In the genomic region with DNA sequence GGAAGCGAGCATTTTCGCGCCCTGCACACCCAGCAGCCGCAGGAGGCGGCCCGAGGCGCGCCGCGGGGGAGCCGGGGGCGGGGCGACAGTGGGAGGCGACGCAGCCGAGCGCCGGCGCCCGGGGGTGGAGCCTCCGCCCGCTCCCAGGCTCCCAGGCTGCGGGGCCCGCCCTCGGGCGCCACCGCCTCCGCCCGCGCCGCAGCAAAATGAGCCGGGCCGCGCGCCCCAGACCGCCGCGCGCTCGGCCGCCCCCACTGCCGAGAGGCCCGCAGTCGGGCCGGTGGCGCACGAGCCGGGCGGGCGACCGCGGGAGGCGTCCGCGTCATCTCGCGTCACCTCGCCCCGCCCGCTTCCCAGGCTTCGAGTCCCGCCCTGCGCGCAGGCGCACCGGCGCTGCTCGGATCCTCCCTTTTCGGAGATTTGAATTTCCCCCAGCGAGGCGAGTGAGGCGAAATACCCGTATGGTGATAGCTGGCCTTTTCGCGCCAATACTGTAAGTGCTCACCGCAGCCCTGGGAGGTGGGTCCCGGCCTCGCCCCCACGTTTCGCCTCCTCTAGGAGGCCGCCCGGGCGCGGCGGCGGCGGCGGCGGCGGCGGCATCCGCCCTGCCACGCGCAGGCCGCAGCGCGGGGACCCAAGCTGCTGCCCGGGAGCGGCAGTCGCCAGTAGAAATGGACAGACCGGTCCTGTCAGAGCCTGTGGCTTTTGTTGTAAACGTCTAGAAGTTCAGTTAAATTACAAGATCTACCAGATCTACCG, we compare ENCODE assay signal across 8 cellular contexts. TPM values are rescaled to one million over a fixed set of nuclear protein-coding genes. Genes with fewer than 3 reads are reported as not detected.
A peak's percentile ranks its signal among the peaks of the same experiment; 100 is the strongest.
DNase-seq lines count a peak whose midpoint lies in the region; ATAC-seq and TF ChIP-seq lines count a peak whose summit lies in the region.

A gene with protein sequence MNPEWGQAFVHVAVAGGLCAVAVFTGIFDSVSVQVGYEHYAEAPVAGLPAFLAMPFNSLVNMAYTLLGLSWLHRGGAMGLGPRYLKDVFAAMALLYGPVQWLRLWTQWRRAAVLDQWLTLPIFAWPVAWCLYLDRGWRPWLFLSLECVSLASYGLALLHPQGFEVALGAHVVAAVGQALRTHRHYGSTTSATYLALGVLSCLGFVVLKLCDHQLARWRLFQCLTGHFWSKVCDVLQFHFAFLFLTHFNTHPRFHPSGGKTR (plus strand): TSS at position 387 of the 759 bp plus-strand sequence. CDS start 9,309 bp downstream, outside the sequence.

- H3K27ac ChIP-seq in gastroesophageal sphincter = peak within 1 kb of the TSS; percentile 94 to 99 (median 98)

- CTCF ChIA-PET in activated naive CD4-positive, alpha-beta T cell treated with anti-CD3 and anti-CD28 coated beads, Interleukin-2, amount 10 ng/mL, durations not matched to agents 7 days and 5 days (lab: Charles Lee) = no interaction called here

- WGBS in gastroesophageal sphincter (ENCODE audit: low coverage in 1 of 2), 2 donors = 0% methylated on average over 1 of the region's 103 CpGs; no CpG with 5 or more reads in 1 of the 2 donors

- no peaks in the 10 kb centered on the region for H3K36me3 ChIP-seq in gastroesophageal sphincter

- DNase-seq in NB4 (ENCODE audit: low read depth) (peak; percentile 96), SK-MEL-5 (ENCODE audit: low read depth, low spot score) (peak; percentile 88), nucleus accumbens (lab: John Stamatoyannopoulos, UW) (peak in 54 of 56 donors; percentile 25 to 92 (median 74)), superior temporal gyrus (ENCODE audit: extremely low spot score) (peak; percentile 82)
- DNase-seq in activated naive CD4-positive, alpha-beta T cell treated with anti-CD3 and anti-CD28 coated beads, Interleukin-2, amount 10 ng/mL, durations not matched to agents 7 days and 5 days = peak; percentile 91

- peaks cover 29% of the 10 kb centered on the region for H3K4me1 Mint-ChIP-seq in activated naive CD4-positive, alpha-beta T cell treated with anti-CD3 and anti-CD28 coated beads, Interleukin-2, amount 10 ng/mL, durations not matched to agents 7 days and 5 days

- H3K9me3 ChIP-seq in gastroesophageal sphincter = no peaks in the 10 kb centered on the region

- no peaks in the 10 kb centered on the region for H3K27me3 ChIP-seq in gastroesophageal sphincter

- H3K4me3 Mint-ChIP-seq in activated naive CD4-positive, alpha-beta T cell treated with anti-CD3 and anti-CD28 coated beads, Interleukin-2, amount 10 ng/mL, durations not matched to agents 7 days and 5 days = peak within 1 kb of the TSS; percentile 100

- peak within 1 kb of the TSS; percentile 85 for H3K4me3 ChIP-seq in GM08714 (ENCODE audit: low read length)
- H3K4me3 ChIP-seq in NB4 (ENCODE audit: low read depth, low read length) = peak within 1 kb of the TSS; percentile 90
- H3K4me3 ChIP-seq in gastroesophageal sphincter = peak within 1 kb of the TSS; percentile 65 to 76

- TF ChIP-seq CTCF in NB4 (IDR thresholded peaks at IDR 0.05; ENCODE audit: low read depth, low read length) (no peak), gastroesophageal sphincter (IDR thresholded peaks at IDR 0.05) (no peak)

- no peak for TF ChIP-seq EP300 in gastroesophageal sphincter (IDR thresholded peaks at IDR 0.05)

- H3K9me3 Mint-ChIP-seq in activated naive CD4-positive, alpha-beta T cell treated with anti-CD3 and anti-CD28 coated beads, Interleukin-2, amount 10 ng/mL, durations not matched to agents 7 days and 5 days = no peaks in the 10 kb centered on the region

- peaks cover 27% of the 10 kb centered on the region for H3K36me3 Mint-ChIP-seq in activated naive CD4-positive, alpha-beta T cell treated with anti-CD3 and anti-CD28 coated beads, Interleukin-2, amount 10 ng/mL, durations not matched to agents 7 days and 5 days

- ATAC-seq in HG02588 (IDR thresholded peaks at IDR 0.05; ENCODE audit: unreplicated experiment) = peak; percentile 49
- peak; percentile 79 for ATAC-seq in gastroesophageal sphincter

- peaks cover 2 to 43% (median 25%) of the 10 kb centered on the region in 3 donors for H3K4me1 ChIP-seq in gastroesophageal sphincter

- H3K27me3 Mint-ChIP-seq in activated naive CD4-positive, alpha-beta T cell treated with anti-CD3 and anti-CD28 coated beads, Interleukin-2, amount 10 ng/mL, durations not matched to agents 7 days and 5 days = no peaks in the 10 kb centered on the region

- H3K27ac Mint-ChIP-seq in activated naive CD4-positive, alpha-beta T cell treated with anti-CD3 and anti-CD28 coated beads, Interleukin-2, amount 10 ng/mL, durations not matched to agents 7 days and 5 days = peak within 1 kb of the TSS; percentile 100

- in situ Hi-C loops in SK-MEL-5 (cut with HindIII; ENCODE audit: low pct_unique_long_range_greater_than_20kb, low sequenced_read_pairs) = no loop called here

- TF ChIP-seq POLR2A in NB4 (IDR thresholded peaks at IDR 0.05; ENCODE audit: extremely low read depth, insufficient read length) (peak; percentile 40), gastroesophageal sphincter (IDR thresholded peaks at IDR 0.05) (peak; percentile 19 to 65)

RNA-seq across cellular contexts. Expression of the gene that starts here (rescaled TPM):
- total RNA-seq in SK-MEL-5 (2014; rRNA removed; shearing (Covaris generic)) = 5.8 and 7.6 TPM in 2 replicates
- polyA plus RNA-seq in SK-MEL-5 (2015; cell fraction: cytosol; rRNA removed) = 10.8 and 11.7 TPM in 2 replicates
- polyA plus RNA-seq in SK-MEL-5 (2015; cell fraction: nucleus; rRNA removed) = 3.4 and 21.6 TPM in 2 replicates
- total RNA-seq in gastroesophageal sphincter = 1 to 10 TPM; 1.5 to 9.5 (median 5.4) TPM

Comparison
In these comparisons a context has a peak if more than half of its experiments do, and no peak if none do; other contexts are left out.
1. Peak in every context shown above with its lines: DNase-seq, ATAC-seq, H3K4me3 ChIP-seq and H3K27ac ChIP-seq.